11 cellular contexts compared by ENCODE assay signal in genomic region chr2:45692566-45692965, GRCh38. TPM values are rescaled to one million over a fixed set of nuclear protein-coding genes. Genes with fewer than 3 reads are reported as not detected.
DNase-seq lines count a peak whose midpoint lies in the region; ATAC-seq lines count a peak whose summit lies in the region.
"Had no signal": no experiment of that assay in that cellular context is flagged by ENCODE, and none has a peak within 500 bp of the region (broad histone marks: within the 10 kb centered on the region; RNA-seq: fewer than 3 reads in every experiment).

No MANE protein-coding gene starts in this region.

- H3K27ac ChIP-seq in BLaER1 treated with 17β-estradiol and CSF1 and Interleukin-3, amounts not matched to agents 10 nM and 100 nM = peak overlapping the region in 8 of 11 experiments; percentile 75 to 91 (median 84); a peak in 16 of 22 replicates
- peak overlapping the region; percentile 91 for H3K27ac ChIP-seq in Karpas-422 (ENCODE audit: low read length)
- H3K27ac ChIP-seq in neuronal stem cell (replicated peaks; ENCODE audit: low read length) = no peak overlapping the region
- H3K27ac ChIP-seq: A549 had no signal

- H3K9me3 ChIP-seq in BLaER1 treated with 17β-estradiol and CSF1 and Interleukin-3, amounts not matched to agents 10 nM and 100 nM (replicated peaks in 1 of 11) = no peaks in the 10 kb centered on the region
- H3K9me3 ChIP-seq in Karpas-422 (ENCODE audit: low read length) (no peaks in the 10 kb centered on the region), neuronal stem cell (replicated peaks in 1 of 2; ENCODE audit: control insufficient read depth in 2 of 2, insufficient read depth in 1 of 2, low read depth in 1 of 2, low read length in 2 of 2) (no peaks in the 10 kb centered on the region)
- H3K9me3 ChIP-seq: A549 had no signal

- H2BK120ac ChIP-seq in neuronal stem cell (ENCODE audit: low read depth, low read length) = no peak overlapping the region

- H2BK5ac ChIP-seq in neuronal stem cell (ENCODE audit: low read length) = no peak overlapping the region

- H2BK15ac ChIP-seq in neuronal stem cell (ENCODE audit: low read length) = no peak overlapping the region

- H3K14ac ChIP-seq in neuronal stem cell (ENCODE audit: low read length) = peak overlapping the region; percentile 2

- no CpG with 5 or more reads among the region's 4 CpGs for WGBS in neuronal stem cell (ENCODE audit: extremely low coverage in 2 of 2, insufficient read length in 2 of 2, insufficient replicate concordance in 1 of 2), 2 donors

- no peak overlapping the region for H3K23ac ChIP-seq in neuronal stem cell (ENCODE audit: low read depth, low read length, poor library complexity)

- peaks cover 66 to 100% (median 99%) of the 10 kb centered on the region in 10 experiments for H3K4me1 ChIP-seq in BLaER1 treated with 17β-estradiol and CSF1 and Interleukin-3, amounts not matched to agents 10 nM and 100 nM
- peaks cover 98% of the 10 kb centered on the region for H3K4me1 ChIP-seq in Karpas-422 (ENCODE audit: low read length)
- H3K4me1 ChIP-seq in neuronal stem cell (ENCODE audit: control insufficient read depth in 2 of 2, insufficient read depth in 1 of 2, low read depth in 1 of 2, low read length in 2 of 2) = peaks cover 2 to 15% of the 10 kb centered on the region in 2 donors
- H3K4me1 ChIP-seq: A549 had no signal

- 0 out of 20 replicates have a peak overlapping the region, but pooled peaks of 1 of the 10 experiments have one; percentile 41 for H3K4me3 ChIP-seq in BLaER1 treated with 17β-estradiol and CSF1 and Interleukin-3, amounts not matched to agents 10 nM and 100 nM
- H3K4me3 ChIP-seq in Karpas-422 (ENCODE audit: low read length) (no peak overlapping the region), neuronal stem cell (ENCODE audit: low read length in 2 of 2) (no peak overlapping the region)
- H3K4me3 ChIP-seq: A549, GM23338 had no signal

- no peaks in the 10 kb centered on the region for H3K27me3 ChIP-seq in BLaER1 treated with 17β-estradiol and CSF1 and Interleukin-3, amounts not matched to agents 10 nM and 100 nM
- no peaks in the 10 kb centered on the region for H3K27me3 ChIP-seq in Karpas-422 (ENCODE audit: low read length)
- no peaks in the 10 kb centered on the region for H3K27me3 ChIP-seq in neuronal stem cell (ENCODE audit: control insufficient read depth in 3 of 3, insufficient read depth in 3 of 3, low read depth in 1 of 3, low read length in 3 of 3)

- H3K18ac ChIP-seq in neuronal stem cell (ENCODE audit: low read length) = no peak overlapping the region

- H4K8ac ChIP-seq in neuronal stem cell (ENCODE audit: low read depth, low read length) = no peak overlapping the region

- peak overlapping the region in 10 of 11 experiments; percentile 79 to 91 (median 90); a peak in 19 of 22 replicates for H3K4me2 ChIP-seq in BLaER1 treated with 17β-estradiol and CSF1 and Interleukin-3, amounts not matched to agents 10 nM and 100 nM
- H3K4me2 ChIP-seq in Karpas-422 (ENCODE audit: low read depth, low read length, poor library complexity, severe bottlenecking) (peak overlapping the region; percentile 64), neuronal stem cell (ENCODE audit: insufficient read depth, low read length, poor library complexity, severe bottlenecking) (no peak overlapping the region)
- H3K4me2 ChIP-seq: A549, GM23338 had no signal

- no peak overlapping the region for H2AK5ac ChIP-seq in neuronal stem cell (ENCODE audit: low read depth, low read length)

- H4K20me1 ChIP-seq in BLaER1 treated with 17β-estradiol and CSF1 and Interleukin-3, amounts not matched to agents 10 nM and 100 nM = peaks cover 0 to 89% (median 19%) of the 10 kb centered on the region in 11 experiments; a peak in 9 of 22 replicates
- no peaks in the 10 kb centered on the region; the same call in 1 of the 2 replicates for H4K20me1 ChIP-seq in Karpas-422 (ENCODE audit: insufficient read depth, low read depth, low read length)

- peaks cover 98% of the 10 kb centered on the region for H3K79me2 ChIP-seq in Karpas-422 (ENCODE audit: low read length)

- ATAC-seq in GM21447 (IDR thresholded peaks at IDR 0.05; ENCODE audit: unreplicated experiment) = no peak
- ATAC-seq: A549, GM23338 had no signal

- peaks cover 0 to 11% (median 0%) of the 10 kb centered on the region in 11 experiments; a peak in 4 of 22 replicates for H3K36me3 ChIP-seq in BLaER1 treated with 17β-estradiol and CSF1 and Interleukin-3, amounts not matched to agents 10 nM and 100 nM
- H3K36me3 ChIP-seq in Karpas-422 (ENCODE audit: insufficient read depth, low read length) (no peaks in the 10 kb centered on the region), neuronal stem cell (replicated peaks in 1 of 2; ENCODE audit: control insufficient read depth in 2 of 2, insufficient read depth in 2 of 2, low read length in 2 of 2) (no peaks in the 10 kb centered on the region)

- no peak overlapping the region for H2BK12ac ChIP-seq in neuronal stem cell (ENCODE audit: low read length)

- no peaks in the 10 kb centered on the region for H3K79me1 ChIP-seq in neuronal stem cell (ENCODE audit: low read depth, low read length)

- DNase-seq in Karpas-422 = no peak
- no peak for DNase-seq in neuronal stem cell (ENCODE audit: low spot score)
- no peak for DNase-seq in NCI-H1105 (lab: John Stamatoyannopoulos, UW)
- DNase-seq in UCSD-AML1 (lab: John Stamatoyannopoulos, UW; ENCODE audit: unreplicated experiment) = no peak
- DNase-seq: CD4-positive, CD25-positive, alpha-beta regulatory T cell; DMS 273 treated with DMSO at 0.1 percent for 48 hours; H7 had no signal

- no peak overlapping the region for H3K4ac ChIP-seq in neuronal stem cell (ENCODE audit: low read length)

- no peak overlapping the region for H2AFZ ChIP-seq in Karpas-422 (ENCODE audit: low read length)
- no peak overlapping the region for H2AFZ ChIP-seq in neuronal stem cell (ENCODE audit: low read length)
- H2AFZ ChIP-seq: GM23338 had no signal

- no peaks in the 10 kb centered on the region for H3K9me2 ChIP-seq in Karpas-422 (replicated peaks; ENCODE audit: insufficient read depth, low read length)

- H3K9ac ChIP-seq in BLaER1 treated with 17β-estradiol and CSF1 and Interleukin-3, amounts not matched to agents 10 nM and 100 nM = peak overlapping the region in 5 of 11 experiments; percentile 62 to 83 (median 78); a peak in 7 of 22 replicates
- H3K9ac ChIP-seq in Karpas-422 (ENCODE audit: low read length) = peak overlapping the region; percentile 60; the same call in 1 of the 2 replicates
- H3K9ac ChIP-seq in neuronal stem cell (ENCODE audit: low read depth, low read length, poor library complexity) = no peak overlapping the region

- H4K91ac ChIP-seq in neuronal stem cell (ENCODE audit: low read depth, low read length, poor library complexity) = no peak overlapping the region

RNA-seq across cellular contexts. Expression of gene PRKCE, which starts 41.1 kb away (rescaled TPM):
- total RNA-seq in Karpas-422 (2014; rRNA removed; shearing (Covaris generic); ENCODE audit: low replicate concordance) = 61.8 and 94.7 TPM in 2 replicates
- polyA plus RNA-seq in neuronal stem cell (2013, experiment 1 of 2) = 2.1 TPM
- 1.7 TPM for polyA plus RNA-seq in neuronal stem cell (2013, experiment 2 of 2)
